Comparison of ENCODE assay signal across 16 cellular contexts in the genomic region with DNA sequence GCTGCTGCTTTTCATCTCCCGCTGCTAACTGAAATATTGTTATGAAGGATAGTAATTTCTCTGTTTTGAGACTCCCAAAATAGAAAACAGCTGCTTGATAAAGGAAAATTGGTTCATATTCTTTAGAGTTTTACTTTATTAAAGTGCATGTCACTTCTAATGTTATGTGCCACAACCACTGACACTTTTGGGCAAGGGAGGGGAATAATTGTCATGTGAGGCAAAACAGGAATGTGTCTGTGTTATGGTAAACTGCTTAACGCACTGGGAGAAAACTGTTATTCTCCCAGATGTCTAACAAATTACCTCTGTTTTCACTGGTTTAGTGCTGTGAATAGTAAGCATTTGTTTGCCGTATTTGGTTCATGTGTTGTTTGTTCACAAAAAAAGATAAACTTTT.
DNase-seq lines count a peak whose midpoint lies in the region; TF ChIP-seq lines count a peak whose summit lies in the region.
"Had no signal": no experiment of that assay in that cellular context is flagged by ENCODE, and none has a peak within 500 bp of the region (broad histone marks: within the 10 kb centered on the region; RNA-seq: fewer than 3 reads in every experiment).

No MANE protein-coding gene starts in this region.

- H3K36me3 Mint-ChIP-seq in mesothelial cell of epicardium, result peaks cover 2% of the 10 kb centered on the region
- H3K36me3 Mint-ChIP-seq: CD4-positive, alpha-beta memory T cell had no signal

- TF ChIP-seq POLR2A in stomach (IDR thresholded peaks at IDR 0.05), result no peak

- H2AFZ ChIP-seq in GM23248, result peak overlapping the region; percentile 42; the same call in 1 of the 2 replicates

- no peak overlapping the region for H3K27ac ChIP-seq in GM23248
- H3K27ac ChIP-seq in coronary artery, result no peak overlapping the region
- H3K27ac ChIP-seq in stomach, result peak overlapping the region in 4 of 5 donors; percentile 32 to 85 (median 73)
- H3K27ac ChIP-seq: KMS-11 had no signal

- H3K79me2 ChIP-seq in GM23248 (ENCODE audit: insufficient read depth), result peaks cover 78% of the 10 kb centered on the region

- TF ChIP-seq CTCF in coronary artery (IDR thresholded peaks at IDR 0.05) (no peak), mesothelial cell of epicardium (IDR thresholded peaks at IDR 0.05; ENCODE audit: unreplicated experiment) (no peak), stomach (IDR thresholded peaks at IDR 0.05) (no peak), GM13977 (IDR thresholded peaks at IDR 0.05; ENCODE audit: extremely low read depth, insufficient read depth, missing control alignments) (no peak)

- in situ Hi-C loops in GM23248 (cut with MboI) (no loop called here), GM13977 (cut with MboI; ENCODE audit: low pct_unique_long_range_greater_than_20kb, low sequenced_read_pairs, unreplicated experiment) (no loop called here)

- 37% methylated on average over 3 of the region's 3 CpGs for WGBS in GM23248 (ENCODE audit: low coverage in 1 of 2, low lambda C conversion rate in 2 of 2, missing lambda C conversion rate in 2 of 2), 2 experiments
- 53 to 82% (median 72%) methylated on average over 3 of the region's 3 CpGs for WGBS in stomach, 5 donors

- H3K4me3 Mint-ChIP-seq in mesothelial cell of epicardium, result no peak overlapping the region
- H3K4me3 Mint-ChIP-seq: CD4-positive, alpha-beta memory T cell had no signal

- no peaks in the 10 kb centered on the region for H4K20me1 ChIP-seq in GM23248 (ENCODE audit: insufficient read depth)

- no peaks in the 10 kb centered on the region for H3K9me3 ChIP-seq in GM23248 (ENCODE audit: low read depth)
- H3K9me3 ChIP-seq in stomach, result no peaks in the 10 kb centered on the region

- DNase-seq in GM23248, result no peak
- DNase-seq in coronary artery (ENCODE audit: low spot score), result no peak
- DNase-seq in mesothelial cell of epicardium (ENCODE audit: low spot score in 2 of 2, unreplicated experiment in 2 of 2), result no peak
- DNase-seq in stomach, result no peak
- DNase-seq in HT-29 (ENCODE audit: low spot score), result no peak
- no peak for DNase-seq in ureter (ENCODE audit: low spot score)
- DNase-seq in GM13977 (ENCODE audit: low spot score), result no peak
- no peak for DNase-seq in midbrain (lab: John Stamatoyannopoulos, UW)
- DNase-seq: CD4-positive, alpha-beta memory T cell; DMS79 treated with DMSO at 0.1 percent for 48 hours; GOT3; NCI-H1092; NCI-H2081 treated with DMSO at 0.1 percent for 48 hours; NCI-H2227 treated with DMSO at 0.1 percent for 48 hours; NCI-H524 had no signal

- no peaks in the 10 kb centered on the region for H3K27me3 Mint-ChIP-seq in mesothelial cell of epicardium (ENCODE audit: low read depth)

- peaks cover 28% of the 10 kb centered on the region for H3F3A ChIP-seq in GM23248 (ENCODE audit: insufficient read depth)

- peaks cover 41% of the 10 kb centered on the region for H3K4me1 Mint-ChIP-seq in mesothelial cell of epicardium
- H3K4me1 Mint-ChIP-seq: CD4-positive, alpha-beta memory T cell had no signal

- H3K27ac Mint-ChIP-seq in mesothelial cell of epicardium, result peak overlapping the region; percentile 26
- H3K27ac Mint-ChIP-seq: CD4-positive, alpha-beta memory T cell had no signal

- no peaks in the 10 kb centered on the region for H3K27me3 ChIP-seq in GM23248 (replicated peaks; ENCODE audit: insufficient read depth)
- no peaks in the 10 kb centered on the region for H3K27me3 ChIP-seq in stomach

- H3K4me2 ChIP-seq in GM23248 (ENCODE audit: unreplicated experiment), result no peak overlapping the region
- H3K4me2 ChIP-seq: KMS-11 had no signal

- H3K9me3 Mint-ChIP-seq in mesothelial cell of epicardium, result peaks cover 5% of the 10 kb centered on the region

- no peak for TF ChIP-seq EP300 in stomach (IDR thresholded peaks at IDR 0.05)

- no peaks in the 10 kb centered on the region for H3K36me3 ChIP-seq in GM23248 (ENCODE audit: low read depth)
- no peaks in the 10 kb centered on the region for H3K36me3 ChIP-seq in stomach

- H3K4me1 ChIP-seq in GM23248 (ENCODE audit: insufficient read depth) (peaks cover 27% of the 10 kb centered on the region), stomach (peaks cover 5 to 61% (median 24%) of the 10 kb centered on the region in 4 donors)

- no peak overlapping the region for H3K4me3 ChIP-seq in GM23248
- H3K4me3 ChIP-seq in coronary artery, result peak overlapping the region; percentile 18
- no peak overlapping the region for H3K4me3 ChIP-seq in stomach

- intact Hi-C loops in stomach (cut with DNase I; ENCODE audit: low total_unique reads), result no loop called here

- H3K9me2 ChIP-seq in GM23248 (ENCODE audit: insufficient read depth), result no peaks in the 10 kb centered on the region

- H3K9ac ChIP-seq in GM23248, result no peak overlapping the region
- H3K9ac ChIP-seq: KMS-11 had no signal

Comparison
In these comparisons a context has a peak if more than half of its experiments do, and no peak if none do; other contexts are left out.
1. H3K27ac ChIP-seq: peak in stomach (4 of 5); none in GM23248 (single experiment) and coronary artery (0 of 2).